ENCODE assay signal across 22 cellular contexts in the genomic region with DNA sequence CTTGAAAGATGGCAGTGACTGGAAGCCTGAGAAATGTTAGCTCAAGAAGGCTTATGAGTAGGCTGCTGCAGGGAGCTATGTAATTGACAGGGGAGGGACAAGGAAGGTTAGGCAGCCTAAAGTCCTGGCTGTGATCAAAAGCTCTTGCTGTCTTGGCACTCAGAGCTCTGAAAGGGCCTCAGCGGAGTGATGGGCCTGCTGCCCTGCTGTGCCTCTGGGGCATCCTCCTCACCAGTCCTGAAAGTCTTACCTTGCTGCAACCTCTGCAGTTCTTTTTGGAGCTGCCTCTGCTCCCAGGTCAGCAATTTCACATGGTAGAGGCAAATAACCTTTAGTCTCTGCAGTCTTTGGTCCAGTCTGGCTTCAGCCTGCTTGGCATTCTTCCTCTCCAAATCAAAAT. TPM values are rescaled to one million over a fixed set of nuclear protein-coding genes. Genes with fewer than 3 reads are reported as not detected.
"Had no signal": no experiment of that assay in that cellular context is flagged by ENCODE, and none has a peak within 500 bp of the region (broad histone marks: within the 10 kb centered on the region; RNA-seq: fewer than 3 reads in every experiment).

No MANE protein-coding gene starts in this region.

- H3K27me3 ChIP-seq: right lobe of liver, upper lobe of left lung had no signal

- H3K4me3 ChIP-seq: mucosa of descending colon, right lobe of liver, upper lobe of left lung had no signal

- H3K9me3 ChIP-seq: mucosa of descending colon, right lobe of liver, upper lobe of left lung had no signal

- H3K27ac ChIP-seq: right lobe of liver, upper lobe of left lung had no signal

- H3K4me1 ChIP-seq: right lobe of liver had no signal

- H3K36me3 ChIP-seq: right lobe of liver, upper lobe of left lung had no signal

- DNase-seq: activated CD4-positive, alpha-beta memory T cell treated with anti-CD3 and anti-CD28 coated beads for 36 hours; activated CD4-positive, alpha-beta T cell treated with anti-CD3 and anti-CD28 coated beads for 48 hours; activated naive CD4-positive, alpha-beta T cell treated with Interleukin-2 at 50 U/mL for 16 hours; activated naive CD8-positive, alpha-beta T cell treated with anti-CD3 and anti-CD28 coated beads for 36 hours; activated T-cell treated with anti-CD3 and anti-CD28 coated beads, Interleukin-2, amount 50 U/mL, for 48 hours; cortex of kidney; immature natural killer cell; kidney glomerular epithelial cell; mesendoderm; mucosa of descending colon; nephron progenitor cell; nucleus accumbens; right lobe of liver; small intestine; stimulated activated CD4-positive, alpha-beta T cell treated with anti-CD3 and anti-CD28 coated beads, Interleukin-2, amount 100 ng/mL, for 24 hours; stimulated activated naive B cell treated with anti-CD40 and anti-IgM and Interleukin-4, amounts not matched to agents 10 μg/mL and 1 μg/mL and 100 μg/mL, for 72 hours; SW 1271; T-helper 17 cell; upper lobe of left lung had no signal

- ATAC-seq: mucosa of descending colon; right lobe of liver; stimulated activated naive B cell treated with anti-CD40 and anti-IgM and Interleukin-4, amounts not matched to agents 10 μg/mL and 1 μg/mL and 100 μg/mL, for 72 hours; T-helper 17 cell had no signal

RNA-seq across cellular contexts. Expression of gene CCDC190, which starts 1.8 kb away (rescaled TPM):
- total RNA-seq: activated CD4-positive, alpha-beta memory T cell treated with anti-CD3 and anti-CD28 coated beads for 36 hours; activated naive CD8-positive, alpha-beta T cell treated with anti-CD3 and anti-CD28 coated beads for 36 hours; bronchial epithelial cell; epithelial cell of proximal tubule; lower leg skin; mucosa of descending colon; right lobe of liver; T-helper 17 cell had no signal
- polyA plus RNA-seq: immature natural killer cell, small intestine had no signal
